ENCODE assay signal across 22 cellular contexts in the genomic region with DNA sequence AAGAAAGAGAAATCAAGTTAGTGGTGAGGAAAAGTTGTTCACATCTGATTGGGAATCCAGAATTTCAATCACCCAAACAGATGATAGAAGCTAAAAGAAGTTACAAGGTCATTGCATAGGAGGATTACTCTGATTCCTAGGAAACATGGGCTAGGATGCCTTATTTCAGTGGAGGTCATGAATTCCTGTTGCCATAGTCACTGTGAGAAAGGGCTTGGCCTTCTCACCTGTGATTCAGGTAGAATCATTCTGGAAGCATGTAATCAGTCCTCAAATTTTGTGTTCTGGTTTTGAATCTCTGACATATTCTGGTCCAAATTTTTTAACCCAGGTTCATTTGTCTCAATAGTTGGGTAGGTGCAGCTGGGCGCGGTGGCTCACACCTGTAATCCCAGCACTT.
"Had no signal": no experiment of that assay in that cellular context is flagged by ENCODE, and none has a peak within 500 bp of the region (broad histone marks: within the 10 kb centered on the region; RNA-seq: fewer than 3 reads in every experiment).

No MANE protein-coding gene starts in this region.

- H3K36me3 Mint-ChIP-seq: mesothelial cell of epicardium had no signal

- H3K27me3 ChIP-seq: colonic mucosa, dorsolateral prefrontal cortex, esophagus muscularis mucosa, gastrocnemius medialis, heart right ventricle, left lung had no signal

- DNase-seq: cerebellar nuclear complex; colonic mucosa; cortex of kidney; dermis blood vessel endothelial cell; dorsolateral prefrontal cortex; effector CD4-positive, alpha-beta T cell; effector memory CD4-positive, alpha-beta T cell; foreskin melanocyte; gastrocnemius medialis; glutamatergic neuron; heart right ventricle; hippocampal formation; left cardiac atrium; left lung; left ventricle myocardium superior; lower lobe of right lung; mesenchymal stem cell; mucosa of descending colon had no signal

- H3K4me1 ChIP-seq: colonic mucosa had no signal

- H3K4me3 ChIP-seq: colonic mucosa, dorsolateral prefrontal cortex, esophagus muscularis mucosa, gastrocnemius medialis, heart right ventricle, left lung, lower lobe of right lung, mucosa of descending colon had no signal

- FAIRE-seq: islet of Langerhans, keratinocyte had no signal

- H3K27ac ChIP-seq: colonic mucosa, dorsolateral prefrontal cortex, esophagus muscularis mucosa, gastrocnemius medialis, heart right ventricle, left lung, lower lobe of right lung had no signal

- H3K27ac Mint-ChIP-seq: mesothelial cell of epicardium had no signal

- H3K9me3 ChIP-seq: colonic mucosa, esophagus muscularis mucosa, gastrocnemius medialis, left lung, lower lobe of right lung, mucosa of descending colon had no signal

- H3K4me3 Mint-ChIP-seq: mesothelial cell of epicardium had no signal

- H3K36me3 ChIP-seq: colonic mucosa, esophagus muscularis mucosa, gastrocnemius medialis, heart right ventricle, left lung, lower lobe of right lung had no signal
